ENCODE assay signal across 1 cellular context in the genomic region with DNA sequence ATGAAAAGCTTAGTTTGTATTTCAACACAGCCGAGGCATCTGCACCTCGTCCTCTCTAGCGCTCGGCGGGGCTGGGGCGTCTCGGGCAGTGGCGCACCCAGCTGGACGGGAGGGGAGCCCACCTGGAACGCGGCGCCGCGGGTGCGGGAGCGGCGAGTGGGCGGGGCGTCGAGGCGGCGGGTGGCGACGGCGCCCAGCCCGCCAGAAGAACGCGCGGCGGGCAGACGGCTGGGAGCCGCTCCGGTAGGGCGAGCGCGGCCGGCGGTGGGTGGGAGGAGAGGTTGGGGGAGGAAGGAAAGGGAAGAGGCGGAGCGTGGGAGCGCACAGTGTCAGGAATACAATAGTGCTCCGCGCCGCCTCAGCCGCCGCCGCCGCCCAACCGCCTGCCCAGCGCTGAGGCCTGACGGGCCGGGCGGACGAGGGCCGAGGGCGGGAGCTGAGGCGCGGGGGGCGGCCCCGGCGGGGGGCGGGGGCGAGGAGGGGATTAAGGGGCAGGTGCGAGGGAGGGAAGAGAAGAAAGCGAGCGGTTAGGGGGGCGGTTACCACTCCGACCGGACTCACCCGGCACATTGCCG.
TF ChIP-seq lines count a peak whose summit lies in the region.

Gene JADE3, plus strand, starts transcription at position 324 of the 575 bp plus-strand sequence. CDS start 72,474 bp downstream, outside the sequence.

TF ChIP-seq in HepG2, 621 proteins besides CTCF, POLR2A, EP300 and RAD21 (continued from another document):
- TF ChIP-seq, protein P1, sequence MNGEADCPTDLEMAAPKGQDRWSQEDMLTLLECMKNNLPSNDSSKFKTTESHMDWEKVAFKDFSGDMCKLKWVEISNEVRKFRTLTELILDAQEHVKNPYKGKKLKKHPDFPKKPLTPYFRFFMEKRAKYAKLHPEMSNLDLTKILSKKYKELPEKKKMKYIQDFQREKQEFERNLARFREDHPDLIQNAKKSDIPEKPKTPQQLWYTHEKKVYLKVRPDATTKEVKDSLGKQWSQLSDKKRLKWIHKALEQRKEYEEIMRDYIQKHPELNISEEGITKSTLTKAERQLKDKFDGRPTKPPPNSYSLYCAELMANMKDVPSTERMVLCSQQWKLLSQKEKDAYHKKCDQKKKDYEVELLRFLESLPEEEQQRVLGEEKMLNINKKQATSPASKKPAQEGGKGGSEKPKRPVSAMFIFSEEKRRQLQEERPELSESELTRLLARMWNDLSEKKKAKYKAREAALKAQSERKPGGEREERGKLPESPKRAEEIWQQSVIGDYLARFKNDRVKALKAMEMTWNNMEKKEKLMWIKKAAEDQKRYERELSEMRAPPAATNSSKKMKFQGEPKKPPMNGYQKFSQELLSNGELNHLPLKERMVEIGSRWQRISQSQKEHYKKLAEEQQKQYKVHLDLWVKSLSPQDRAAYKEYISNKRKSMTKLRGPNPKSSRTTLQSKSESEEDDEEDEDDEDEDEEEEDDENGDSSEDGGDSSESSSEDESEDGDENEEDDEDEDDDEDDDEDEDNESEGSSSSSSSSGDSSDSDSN (CRISPR knock-in tag; IDR thresholded peaks at IDR 0.05) = peak; percentile 45; the same call in 1 of the 2 replicates
- TF ChIP-seq ZNF10 (CRISPR knock-in tag; IDR thresholded peaks at IDR 0.05; ENCODE audit: borderline replicate concordance, low read depth) (no peak), ZNF773 (CRISPR knock-in tag; IDR thresholded peaks at IDR 0.05; ENCODE audit: borderline replicate concordance) (no peak), PHB2 (IDR thresholded peaks at IDR 0.05; ENCODE audit: partially characterized antibody) (no peak), KDM1A (CRISPR knock-in tag; IDR thresholded peaks at IDR 0.05) (no peak), ZBTB38 (CRISPR knock-in tag; IDR thresholded peaks at IDR 0.05) (peak; percentile 41; the same call in 1 of the 2 replicates), SMAD1 (CRISPR knock-in tag; IDR thresholded peaks at IDR 0.05; ENCODE audit: borderline replicate concordance, low read depth) (no peak), TOE1 (CRISPR knock-in tag; IDR thresholded peaks at IDR 0.05) (no peak), ZFX (CRISPR knock-in tag; IDR thresholded peaks at IDR 0.05; ENCODE audit: low read depth) (peak; percentile 46), DMAP1 (CRISPR knock-in tag; IDR thresholded peaks at IDR 0.05) (no peak), ZNF781 (CRISPR knock-in tag; IDR thresholded peaks at IDR 0.05; ENCODE audit: borderline replicate concordance, not compliant biosample characterization) (no peak), U2AF2 (IDR thresholded peaks at IDR 0.05; ENCODE audit: low read depth, low read length) (no peak), ZNF326 (CRISPR knock-in tag; IDR thresholded peaks at IDR 0.05; ENCODE audit: borderline replicate concordance) (no peak), LCORL (IDR thresholded peaks at IDR 0.05) (no peak), LCORL (CRISPR knock-in tag; IDR thresholded peaks at IDR 0.05) (no peak), ZNF639 (CRISPR knock-in tag; conservative IDR thresholded peaks at IDR 0.05) (peak; percentile 82), MAX (IDR thresholded peaks at IDR 0.05) (peak; percentile 33; the same call in 1 of the 2 replicates), SMYD3 (CRISPR knock-in tag; IDR thresholded peaks at IDR 0.05) (no peak), TBP (CRISPR knock-in tag; IDR thresholded peaks at IDR 0.05) (no peak), MATR3 (CRISPR knock-in tag; IDR thresholded peaks at IDR 0.05) (no peak), RELA (CRISPR knock-in tag; IDR thresholded peaks at IDR 0.05) (no peak)
- TF ChIP-seq, protein P2, sequence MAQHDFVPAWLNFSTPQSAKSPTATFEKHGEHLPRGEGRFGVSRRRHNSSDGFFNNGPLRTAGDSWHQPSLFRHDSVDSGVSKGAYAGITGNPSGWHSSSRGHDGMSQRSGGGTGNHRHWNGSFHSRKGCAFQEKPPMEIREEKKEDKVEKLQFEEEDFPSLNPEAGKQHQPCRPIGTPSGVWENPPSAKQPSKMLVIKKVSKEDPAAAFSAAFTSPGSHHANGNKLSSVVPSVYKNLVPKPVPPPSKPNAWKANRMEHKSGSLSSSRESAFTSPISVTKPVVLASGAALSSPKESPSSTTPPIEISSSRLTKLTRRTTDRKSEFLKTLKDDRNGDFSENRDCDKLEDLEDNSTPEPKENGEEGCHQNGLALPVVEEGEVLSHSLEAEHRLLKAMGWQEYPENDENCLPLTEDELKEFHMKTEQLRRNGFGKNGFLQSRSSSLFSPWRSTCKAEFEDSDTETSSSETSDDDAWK (CRISPR knock-in tag; IDR thresholded peaks at IDR 0.05) = no peak
